Comparison of ENCODE assay signal across 9 cellular contexts in genomic region chr4:139921551-139922184, GRCh38.
DNase-seq lines count a peak whose midpoint lies in the region; ATAC-seq and TF ChIP-seq lines count a peak whose summit lies in the region.
"Had no signal": no experiment of that assay in that cellular context is flagged by ENCODE, and none has a peak within 500 bp of the region (broad histone marks: within the 10 kb centered on the region; RNA-seq: fewer than 3 reads in every experiment).

No MANE protein-coding gene starts in this region.

- TF ChIP-seq CTCF in heart right ventricle (IDR thresholded peaks at IDR 0.05) (no peak), gastrocnemius medialis (IDR thresholded peaks at IDR 0.05 in 4 of 5, conservative IDR thresholded peaks at IDR 0.05 in 1 of 5) (no peak)

- no peak for TF ChIP-seq POLR2A in gastrocnemius medialis (IDR thresholded peaks at IDR 0.05)

- WGBS in heart right ventricle, 2 donors = 38 to 46% methylated on average over 8 of the region's 8 CpGs

- ATAC-seq in heart right ventricle = peak in 6 of 8 donors; percentile 23 to 72 (median 42)
- peak; percentile 40 to 79 for ATAC-seq in gastrocnemius medialis
- ATAC-seq in HG02970 (IDR thresholded peaks at IDR 0.05; ENCODE audit: low FRiP score, unreplicated experiment) = no peak
- ATAC-seq in GM19455 (IDR thresholded peaks at IDR 0.05; ENCODE audit: unreplicated experiment) = no peak
- no peak for ATAC-seq in GM21360 (IDR thresholded peaks at IDR 0.05; ENCODE audit: unreplicated experiment)

- intact Hi-C loops in heart right ventricle (cut with DNase I) (loop anchor here in 2 of 10 donors (5.0 to 10.0 kb wide), 3 partner anchors 36 to 184 kb away; no protein-coding TSS in a partner anchor), gastrocnemius medialis (cut with DNase I; ENCODE audit: low total_unique reads) (loop anchor here (5.0 kb wide), 1 partner anchor 231 kb away; the partner anchor contains the start of gene MAML3)

- H3K27ac ChIP-seq in heart right ventricle (peak overlapping the region in 9 of 10 donors; percentile 35 to 88 (median 77)), gastrocnemius medialis (peak overlapping the region; percentile 29 to 68 (median 46))

- in situ Hi-C loops in gastrocnemius medialis (cut with MboI; ENCODE audit: low sequenced_read_pairs in 4 of 4) = no loop called here

- H3K36me3 ChIP-seq in heart right ventricle (no peaks in the 10 kb centered on the region), gastrocnemius medialis (no peaks in the 10 kb centered on the region)

- H3K4me3 ChIP-seq in heart right ventricle = no peak overlapping the region
- H3K4me3 ChIP-seq in gastrocnemius medialis = peak overlapping the region in 2 of 4 donors; percentile 1 to 25

- H3K4me1 ChIP-seq in heart right ventricle = peaks cover 9 to 82% (median 63%) of the 10 kb centered on the region in 9 donors
- H3K4me1 ChIP-seq in gastrocnemius medialis = peaks cover 43 to 47% of the 10 kb centered on the region in 2 donors

- peak; percentile 76 for DNase-seq in NCI-H1105 (lab: John Stamatoyannopoulos, UW)
- peak; percentile 95 for DNase-seq in NCI-H526 treated with DMSO at 0.1 percent for 48 hours (lab: John Stamatoyannopoulos, UW)
- no peak for DNase-seq in heart right ventricle
- no peak for DNase-seq in gastrocnemius medialis
- DNase-seq in mesenteric fat pad (ENCODE audit: low spot score) = no peak
- DNase-seq: NCI-H1048 had no signal

- no peaks in the 10 kb centered on the region for H3K27me3 ChIP-seq in heart right ventricle
- no peaks in the 10 kb centered on the region for H3K27me3 ChIP-seq in gastrocnemius medialis

- H3K9me3 ChIP-seq in heart right ventricle = no peaks in the 10 kb centered on the region
- no peaks in the 10 kb centered on the region for H3K9me3 ChIP-seq in gastrocnemius medialis

Comparison
In these comparisons a context has a peak if more than half of its experiments do, and no peak if none do; other contexts are left out.
1. DNase-seq: peak in NCI-H1105 (single experiment) and NCI-H526 treated with DMSO at 0.1 percent for 48 hours (single experiment); none in heart right ventricle (0 of 2), gastrocnemius medialis (0 of 2) and mesenteric fat pad (single experiment).
2. ATAC-seq: peak in heart right ventricle (6 of 8) and gastrocnemius medialis (2 of 2); none in HG02970 (single experiment), GM19455 (single experiment) and GM21360 (single experiment).